ENCODE assay signal across 1 cellular context in genomic region chr5:173775692-173776135, GRCh38.
TF ChIP-seq lines count a peak whose summit lies in the region.

No MANE protein-coding gene starts in this region.

TF ChIP-seq in GM23338, 12 proteins besides CTCF, POLR2A, EP300 and RAD21 (continued from another document):
- TF ChIP-seq JUNB (IDR thresholded peaks at IDR 0.05; ENCODE audit: unreplicated experiment): no peak
